Comparison of ENCODE assay signal across 1 cellular context in genomic region chr1:244451951-244452795, GRCh38.
TF ChIP-seq lines count a peak whose summit lies in the region.

No MANE protein-coding gene starts in this region.

TF ChIP-seq in K562, 482 proteins besides CTCF, POLR2A, EP300 and RAD21 (continued from another document and continues in another):
- TF ChIP-seq MGA (IDR thresholded peaks at IDR 0.05) (no peak), MCM3 (IDR thresholded peaks at IDR 0.05) (no peak), ARID3B (CRISPR knock-in tag; IDR thresholded peaks at IDR 0.05; ENCODE audit: borderline replicate concordance) (no peak), COPS2 (conservative IDR thresholded peaks at IDR 0.05) (no peak), SMAD1 (IDR thresholded peaks at IDR 0.05; ENCODE audit: low read depth, low read length, partially characterized antibody) (no peak), KLF16 (IDR thresholded peaks at IDR 0.05) (no peak), HNRNPL (IDR thresholded peaks at IDR 0.05; ENCODE audit: low read depth, low read length) (no peak), MCM7 (IDR thresholded peaks at IDR 0.05) (no peak), ZNF311 (CRISPR knock-in tag; IDR thresholded peaks at IDR 0.05) (no peak), SPI1 (IDR thresholded peaks at IDR 0.05; ENCODE audit: borderline replicate concordance, low read depth, low read length) (peak; percentile 40; the same call in 1 of the 2 replicates), LCOR (CRISPR knock-in tag; IDR thresholded peaks at IDR 0.05) (peak; percentile 80), NR2C1 (IDR thresholded peaks at IDR 0.05) (peak; percentile 42; the same call in 1 of the 2 replicates), NR2C1 (tag; IDR thresholded peaks at IDR 0.05) (peak; percentile 83), GTF2E2 (tag; IDR thresholded peaks at IDR 0.05) (no peak), PHTF2 (CRISPR knock-in tag; IDR thresholded peaks at IDR 0.05) (no peak), HES1 (IDR thresholded peaks at IDR 0.05; ENCODE audit: low read depth) (no peak), ZBTB2 (IDR thresholded peaks at IDR 0.05) (peak; percentile 83), HMBOX1 (IDR thresholded peaks at IDR 0.05) (no peak), HMG20B (CRISPR knock-in tag; IDR thresholded peaks at IDR 0.05) (no peak), NR4A1 (CRISPR knock-in tag; IDR thresholded peaks at IDR 0.05) (no peak), NR4A1 (tag; IDR thresholded peaks at IDR 0.05) (no peak), TBP (optimal IDR thresholded peaks at IDR 0.05; ENCODE audit: low read depth, low read length) (peak; percentile 15), ZFP30 (CRISPR knock-in tag; IDR thresholded peaks at IDR 0.05; ENCODE audit: borderline replicate concordance) (no peak), ZNF609 (CRISPR knock-in tag; IDR thresholded peaks at IDR 0.05; ENCODE audit: borderline replicate concordance) (no peak), NKRF (IDR thresholded peaks at IDR 0.05; ENCODE audit: borderline replicate concordance) (no peak), EGR1 (conservative IDR thresholded peaks at IDR 0.05) (peak; percentile 51), ELK3 (CRISPR knock-in tag; IDR thresholded peaks at IDR 0.05) (no peak), ZNF75A (CRISPR knock-in tag; IDR thresholded peaks at IDR 0.05) (no peak), ZNF146 (CRISPR knock-in tag; IDR thresholded peaks at IDR 0.05; ENCODE audit: unreplicated experiment) (no peak), CSDE1 (IDR thresholded peaks at IDR 0.05) (peak in 1 of 2 experiments; percentile 48; a peak in 1 of 4 replicates), TCF3 (CRISPR knock-in tag; IDR thresholded peaks at IDR 0.05) (no peak; the same call in 1 of the 2 replicates)
